Comparison of ENCODE assay signal across 1 cellular context in the genomic region with DNA sequence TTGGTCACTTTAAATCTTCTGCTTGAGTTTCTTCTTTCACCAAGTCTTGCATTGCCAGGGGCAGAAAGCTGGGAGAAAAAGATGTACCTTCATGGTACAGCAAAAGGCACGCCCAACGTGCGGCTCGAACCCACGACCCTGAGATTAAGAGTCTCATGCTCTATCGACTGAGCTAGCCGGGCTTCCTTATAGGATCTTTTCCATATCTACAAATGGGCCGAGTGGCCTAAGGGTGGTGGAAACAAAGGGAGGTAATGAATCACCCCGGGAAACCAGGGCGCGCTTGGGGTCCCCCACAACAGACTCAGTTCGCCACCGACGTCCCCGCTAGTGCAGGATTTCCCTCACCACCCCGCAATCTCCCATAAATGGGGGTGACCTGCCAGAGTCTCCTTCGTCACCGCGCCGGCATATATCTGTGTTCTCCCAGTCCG.
TF ChIP-seq lines count a peak whose summit lies in the region.

No MANE protein-coding gene starts in this region.

TF ChIP-seq in WTC11, 78 proteins besides CTCF, POLR2A, EP300 and RAD21 (continued from another document):
- TF ChIP-seq, protein P1, sequence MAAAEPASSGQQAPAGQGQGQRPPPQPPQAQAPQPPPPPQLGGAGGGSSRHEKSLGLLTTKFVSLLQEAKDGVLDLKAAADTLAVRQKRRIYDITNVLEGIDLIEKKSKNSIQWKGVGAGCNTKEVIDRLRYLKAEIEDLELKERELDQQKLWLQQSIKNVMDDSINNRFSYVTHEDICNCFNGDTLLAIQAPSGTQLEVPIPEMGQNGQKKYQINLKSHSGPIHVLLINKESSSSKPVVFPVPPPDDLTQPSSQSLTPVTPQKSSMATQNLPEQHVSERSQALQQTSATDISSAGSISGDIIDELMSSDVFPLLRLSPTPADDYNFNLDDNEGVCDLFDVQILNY (CRISPR knock-in tag; IDR thresholded peaks at IDR 0.05): no peak
- TF ChIP-seq ZNF138 (CRISPR knock-in tag; conservative IDR thresholded peaks at IDR 0.05): no peak
- TF ChIP-seq, protein P2, sequence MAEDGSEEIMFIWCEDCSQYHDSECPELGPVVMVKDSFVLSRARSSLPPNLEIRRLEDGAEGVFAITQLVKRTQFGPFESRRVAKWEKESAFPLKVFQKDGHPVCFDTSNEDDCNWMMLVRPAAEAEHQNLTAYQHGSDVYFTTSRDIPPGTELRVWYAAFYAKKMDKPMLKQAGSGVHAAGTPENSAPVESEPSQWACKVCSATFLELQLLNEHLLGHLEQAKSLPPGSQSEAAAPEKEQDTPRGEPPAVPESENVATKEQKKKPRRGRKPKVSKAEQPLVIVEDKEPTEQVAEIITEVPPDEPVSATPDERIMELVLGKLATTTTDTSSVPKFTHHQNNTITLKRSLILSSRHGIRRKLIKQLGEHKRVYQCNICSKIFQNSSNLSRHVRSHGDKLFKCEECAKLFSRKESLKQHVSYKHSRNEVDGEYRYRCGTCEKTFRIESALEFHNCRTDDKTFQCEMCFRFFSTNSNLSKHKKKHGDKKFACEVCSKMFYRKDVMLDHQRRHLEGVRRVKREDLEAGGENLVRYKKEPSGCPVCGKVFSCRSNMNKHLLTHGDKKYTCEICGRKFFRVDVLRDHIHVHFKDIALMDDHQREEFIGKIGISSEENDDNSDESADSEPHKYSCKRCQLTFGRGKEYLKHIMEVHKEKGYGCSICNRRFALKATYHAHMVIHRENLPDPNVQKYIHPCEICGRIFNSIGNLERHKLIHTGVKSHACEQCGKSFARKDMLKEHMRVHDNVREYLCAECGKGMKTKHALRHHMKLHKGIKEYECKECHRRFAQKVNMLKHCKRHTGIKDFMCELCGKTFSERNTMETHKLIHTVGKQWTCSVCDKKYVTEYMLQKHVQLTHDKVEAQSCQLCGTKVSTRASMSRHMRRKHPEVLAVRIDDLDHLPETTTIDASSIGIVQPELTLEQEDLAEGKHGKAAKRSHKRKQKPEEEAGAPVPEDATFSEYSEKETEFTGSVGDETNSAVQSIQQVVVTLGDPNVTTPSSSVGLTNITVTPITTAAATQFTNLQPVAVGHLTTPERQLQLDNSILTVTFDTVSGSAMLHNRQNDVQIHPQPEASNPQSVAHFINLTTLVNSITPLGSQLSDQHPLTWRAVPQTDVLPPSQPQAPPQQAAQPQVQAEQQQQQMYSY (CRISPR knock-in tag; IDR thresholded peaks at IDR 0.05): no peak
- TF ChIP-seq, protein P3, sequence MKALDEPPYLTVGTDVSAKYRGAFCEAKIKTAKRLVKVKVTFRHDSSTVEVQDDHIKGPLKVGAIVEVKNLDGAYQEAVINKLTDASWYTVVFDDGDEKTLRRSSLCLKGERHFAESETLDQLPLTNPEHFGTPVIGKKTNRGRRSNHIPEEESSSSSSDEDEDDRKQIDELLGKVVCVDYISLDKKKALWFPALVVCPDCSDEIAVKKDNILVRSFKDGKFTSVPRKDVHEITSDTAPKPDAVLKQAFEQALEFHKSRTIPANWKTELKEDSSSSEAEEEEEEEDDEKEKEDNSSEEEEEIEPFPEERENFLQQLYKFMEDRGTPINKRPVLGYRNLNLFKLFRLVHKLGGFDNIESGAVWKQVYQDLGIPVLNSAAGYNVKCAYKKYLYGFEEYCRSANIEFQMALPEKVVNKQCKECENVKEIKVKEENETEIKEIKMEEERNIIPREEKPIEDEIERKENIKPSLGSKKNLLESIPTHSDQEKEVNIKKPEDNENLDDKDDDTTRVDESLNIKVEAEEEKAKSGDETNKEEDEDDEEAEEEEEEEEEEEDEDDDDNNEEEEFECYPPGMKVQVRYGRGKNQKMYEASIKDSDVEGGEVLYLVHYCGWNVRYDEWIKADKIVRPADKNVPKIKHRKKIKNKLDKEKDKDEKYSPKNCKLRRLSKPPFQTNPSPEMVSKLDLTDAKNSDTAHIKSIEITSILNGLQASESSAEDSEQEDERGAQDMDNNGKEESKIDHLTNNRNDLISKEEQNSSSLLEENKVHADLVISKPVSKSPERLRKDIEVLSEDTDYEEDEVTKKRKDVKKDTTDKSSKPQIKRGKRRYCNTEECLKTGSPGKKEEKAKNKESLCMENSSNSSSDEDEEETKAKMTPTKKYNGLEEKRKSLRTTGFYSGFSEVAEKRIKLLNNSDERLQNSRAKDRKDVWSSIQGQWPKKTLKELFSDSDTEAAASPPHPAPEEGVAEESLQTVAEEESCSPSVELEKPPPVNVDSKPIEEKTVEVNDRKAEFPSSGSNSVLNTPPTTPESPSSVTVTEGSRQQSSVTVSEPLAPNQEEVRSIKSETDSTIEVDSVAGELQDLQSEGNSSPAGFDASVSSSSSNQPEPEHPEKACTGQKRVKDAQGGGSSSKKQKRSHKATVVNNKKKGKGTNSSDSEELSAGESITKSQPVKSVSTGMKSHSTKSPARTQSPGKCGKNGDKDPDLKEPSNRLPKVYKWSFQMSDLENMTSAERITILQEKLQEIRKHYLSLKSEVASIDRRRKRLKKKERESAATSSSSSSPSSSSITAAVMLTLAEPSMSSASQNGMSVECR (CRISPR knock-in tag; IDR thresholded peaks at IDR 0.05; ENCODE audit: borderline replicate concordance): no peak
- TF ChIP-seq ETV6 (CRISPR knock-in tag; IDR thresholded peaks at IDR 0.05): no peak
- TF ChIP-seq, protein P4, sequence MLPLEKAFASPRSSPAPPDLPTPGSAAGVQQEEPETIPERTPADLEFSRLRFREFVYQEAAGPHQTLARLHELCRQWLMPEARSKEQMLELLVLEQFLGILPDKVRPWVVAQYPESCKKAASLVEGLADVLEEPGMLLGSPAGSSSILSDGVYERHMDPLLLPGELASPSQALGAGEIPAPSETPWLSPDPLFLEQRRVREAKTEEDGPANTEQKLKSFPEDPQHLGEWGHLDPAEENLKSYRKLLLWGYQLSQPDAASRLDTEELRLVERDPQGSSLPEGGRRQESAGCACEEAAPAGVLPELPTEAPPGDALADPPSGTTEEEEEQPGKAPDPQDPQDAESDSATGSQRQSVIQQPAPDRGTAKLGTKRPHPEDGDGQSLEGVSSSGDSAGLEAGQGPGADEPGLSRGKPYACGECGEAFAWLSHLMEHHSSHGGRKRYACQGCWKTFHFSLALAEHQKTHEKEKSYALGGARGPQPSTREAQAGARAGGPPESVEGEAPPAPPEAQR (CRISPR knock-in tag; IDR thresholded peaks at IDR 0.05): no peak
TF ChIP-seq in WTC11: peak in this region for 0.
